In genomic region chr5:54534306-54534705, GRCh38 we compare ENCODE assay signal across 10 cellular contexts. TPM values are rescaled to one million over a fixed set of nuclear protein-coding genes. Genes with fewer than 3 reads are reported as not detected.
DNase-seq lines count a peak whose midpoint lies in the region; ATAC-seq, FAIRE-seq and TF ChIP-seq lines count a peak whose summit lies in the region.
"Had no signal": no experiment of that assay in that cellular context is flagged by ENCODE, and none has a peak within 500 bp of the region (broad histone marks: within the 10 kb centered on the region; RNA-seq: fewer than 3 reads in every experiment).

No MANE protein-coding gene starts in this region.

- H3K36me3 ChIP-seq in KMS-11 (ENCODE audit: insufficient read depth) (no peaks in the 10 kb centered on the region; the same call in 1 of the 2 replicates), H1 (ENCODE audit: control insufficient read depth in 2 of 4, insufficient read depth in 4 of 4, low read length in 3 of 4) (no peaks in the 10 kb centered on the region), stomach (no peaks in the 10 kb centered on the region)

- no peaks in the 10 kb centered on the region for H3K27me3 Mint-ChIP-seq in mesothelial cell of epicardium (ENCODE audit: low read depth)

- no peak overlapping the region for H3K23ac ChIP-seq in H1 (ENCODE audit: insufficient read length)

- TF ChIP-seq RAD21 in H1 (IDR thresholded peaks at IDR 0.05 in 1 of 2, conservative IDR thresholded peaks at IDR 0.05 in 1 of 2; ENCODE audit: low read depth in 2 of 2, low read length in 2 of 2): no peak

- H3K9me3 Mint-ChIP-seq in mesothelial cell of epicardium: no peaks in the 10 kb centered on the region

- H4K8ac ChIP-seq in H1 (ENCODE audit: extremely low read depth, insufficient read depth, low read length): peak overlapping the region; percentile 48; the same call in 1 of the 2 replicates

- no peak overlapping the region; the same call in 1 of the 2 replicates for H2BK5ac ChIP-seq in H1 (ENCODE audit: low read depth, low read length)

- CTCF ChIA-PET in H1 (lab: Charles Lee; ENCODE audit: partially characterized antibody): interaction anchor here (0.6 to 1.9 kb wide), 5 partner anchors 8 to 637 kb away, joined by 3 to 7 read pairs (median 4); partner anchors contain the start of gene SNX18

- H3K36me3 Mint-ChIP-seq in mesothelial cell of epicardium: no peaks in the 10 kb centered on the region

- H2BK20ac ChIP-seq in H1 (ENCODE audit: low read length): no peak overlapping the region

- TF ChIP-seq POLR2A in H1 (IDR thresholded peaks at IDR 0.05; ENCODE audit: control extremely low read depth in 1 of 2, low read depth in 2 of 2, low read length in 2 of 2): no peak
- TF ChIP-seq POLR2A in stomach (IDR thresholded peaks at IDR 0.05): no peak

- H3K4me3 Mint-ChIP-seq in mesothelial cell of epicardium: peak overlapping the region; percentile 18

- H2BK15ac ChIP-seq in H1 (ENCODE audit: low read length): no peak overlapping the region

- H4K20me1 ChIP-seq in KMS-11 (ENCODE audit: insufficient read depth) (no peaks in the 10 kb centered on the region), H1 (replicated peaks in 1 of 2; ENCODE audit: control insufficient read depth in 1 of 2, insufficient read depth in 2 of 2, low read length in 2 of 2) (no peaks in the 10 kb centered on the region)

- H3K4ac ChIP-seq in H1 (replicated peaks; ENCODE audit: insufficient read length, low read depth, low read length): no peak overlapping the region

- H2BK12ac ChIP-seq in H1 (ENCODE audit: low read depth, low read length): peak overlapping the region; percentile 83; the same call in 1 of the 2 replicates

- H3K79me2 ChIP-seq in KMS-11 (ENCODE audit: insufficient read depth, low read depth) (peaks cover 97% of the 10 kb centered on the region), H1 (ENCODE audit: control insufficient read depth in 1 of 2, insufficient read depth in 2 of 2, low read length in 2 of 2) (peaks cover 0 to 39% of the 10 kb centered on the region in 2 experiments; a peak in 3 of 4 replicates)

- H2AFZ ChIP-seq in KMS-11 (ENCODE audit: low read depth) (no peak overlapping the region), H1 (ENCODE audit: low read length) (no peak overlapping the region)

- no peaks in the 10 kb centered on the region for H3K23me2 ChIP-seq in H1 (ENCODE audit: low read depth, low read length)

- no peak for ATAC-seq in GM19351 (IDR thresholded peaks at IDR 0.05; ENCODE audit: unreplicated experiment)

- POLR2A ChIA-PET in H1 (lab: Charles Lee; ENCODE audit: partially characterized antibody): interaction anchor here (1.0 to 1.3 kb wide), 2 partner anchors 11 to 13 kb away, joined by 3 read pairs; no protein-coding TSS in a partner anchor

- peak overlapping the region; percentile 98 for H3K27ac Mint-ChIP-seq in mesothelial cell of epicardium

- H3K9ac ChIP-seq in KMS-11 (peak overlapping the region; percentile 52; the same call in 1 of the 2 replicates), H1 (replicated peaks in 1 of 4; ENCODE audit: extremely low read depth in 1 of 4, low read depth in 3 of 4, low read length in 3 of 4) (no peak overlapping the region)

- no peak overlapping the region for H2AK5ac ChIP-seq in H1 (ENCODE audit: low read depth, low read length)

- H3K4me3 ChIP-seq in KMS-11 (IDR thresholded peaks at IDR 0.05; ENCODE audit: insufficient read depth, low read depth, low read length) (no peak overlapping the region), H1 (ENCODE audit: extremely low read depth in 1 of 4, insufficient read depth in 2 of 4, low read depth in 3 of 4, low read length in 4 of 4) (no peak overlapping the region), stomach (no peak overlapping the region)

- FAIRE-seq in H1 (lab: Jason Lieb, UNC): no peak

- H2BK120ac ChIP-seq in H1 (replicated peaks; ENCODE audit: low read depth, low read length): no peak overlapping the region

- H3K18ac ChIP-seq in H1 (ENCODE audit: extremely low read depth, low read length): no peak overlapping the region

- H3K14ac ChIP-seq in H1 (ENCODE audit: insufficient read length): no peak overlapping the region

- peaks cover 21% of the 10 kb centered on the region for H3K4me1 Mint-ChIP-seq in mesothelial cell of epicardium

- intact Hi-C loops in stomach (cut with DNase I; ENCODE audit: low total_unique reads): no loop called here

- H3K56ac ChIP-seq in H1 (replicated peaks; ENCODE audit: insufficient read length, low read depth, low read length): no peak overlapping the region

- H3K4me2 ChIP-seq in KMS-11 (peak overlapping the region; percentile 96), H1 (ENCODE audit: insufficient read depth in 1 of 2, low read depth in 2 of 2, low read length in 2 of 2) (peak overlapping the region in 1 of 2 experiments; percentile 16; a peak in 1 of 4 replicates)

- 79% methylated on average over 2 of the region's 2 CpGs; no CpG with 5 or more reads in 1 of the 2 experiments for WGBS in H1 (ENCODE audit: extremely low coverage in 1 of 2, insufficient coverage in 1 of 2, insufficient read length in 1 of 2, insufficient replicate concordance in 2 of 2, low coverage in 1 of 2, low lambda C conversion rate in 2 of 2, missing lambda C conversion rate in 1 of 2), 2 experiments
- 11 to 33% (median 23%) methylated on average over 2 of the region's 2 CpGs for WGBS in stomach, 5 donors

- no peaks in the 10 kb centered on the region for H3K27me3 ChIP-seq in KMS-11 (ENCODE audit: insufficient read depth, low read depth)
- H3K27me3 ChIP-seq in H1 (replicated peaks in 1 of 4; ENCODE audit: control insufficient read depth in 3 of 4, extremely low read depth in 1 of 4, insufficient read depth in 3 of 4, low read length in 3 of 4): no peaks in the 10 kb centered on the region
- no peaks in the 10 kb centered on the region for H3K27me3 ChIP-seq in stomach

- DNase-seq in H1 (ENCODE audit: low read depth in 1 of 2, low spot score in 2 of 2) (no peak), mesothelial cell of epicardium (ENCODE audit: low spot score in 2 of 2, unreplicated experiment in 2 of 2) (no peak), stomach (no peak), SK-N-DZ (ENCODE audit: low spot score) (no peak), NCI-H2171 (lab: John Stamatoyannopoulos, UW) (no peak), NCI-H1105 (lab: John Stamatoyannopoulos, UW) (no peak)
- DNase-seq: DND-41, H7 had no signal

- H4K91ac ChIP-seq in H1 (replicated peaks; ENCODE audit: insufficient read length, low read length): peak overlapping the region; percentile 72

- H3K4me1 ChIP-seq in KMS-11 (ENCODE audit: low read depth, poor library complexity, severe bottlenecking) (peaks cover 78% of the 10 kb centered on the region), H1 (replicated peaks in 1 of 4; ENCODE audit: control insufficient read depth in 3 of 4, insufficient read depth in 4 of 4, low read length in 3 of 4) (peaks cover 1 to 8% (median 4%) of the 10 kb centered on the region in 4 experiments; a peak in 5 of 7 replicates), stomach (peaks cover 41 to 91% (median 65%) of the 10 kb centered on the region in 4 donors)

- no peak for TF ChIP-seq EP300 in H1 (IDR thresholded peaks at IDR 0.05; ENCODE audit: borderline replicate concordance in 1 of 2, low read depth in 2 of 2, low read length in 2 of 2)
- TF ChIP-seq EP300 in stomach (IDR thresholded peaks at IDR 0.05): no peak

- TF ChIP-seq CTCF in KMS-11 (conservative IDR thresholded peaks at IDR 0.05; ENCODE audit: low read depth, low read length) (no peak), H1 (IDR thresholded peaks at IDR 0.05; ENCODE audit: control extremely low read depth in 1 of 3, insufficient read depth in 1 of 3, low read depth in 1 of 3, low read length in 3 of 3) (no peak), mesothelial cell of epicardium (IDR thresholded peaks at IDR 0.05; ENCODE audit: unreplicated experiment) (no peak), stomach (IDR thresholded peaks at IDR 0.05) (no peak)

- no peak overlapping the region for H4K5ac ChIP-seq in H1 (ENCODE audit: insufficient read length, low read depth, low read length)

- no peaks in the 10 kb centered on the region for H3K9me3 ChIP-seq in H1 (ENCODE audit: insufficient read depth in 2 of 2, low read depth in 1 of 2, low read length in 1 of 2)
- H3K9me3 ChIP-seq in stomach: no peaks in the 10 kb centered on the region

- 0 out of 2 replicates have a peak, but pooled peaks cover 2% of the 10 kb centered on the region for H3K79me1 ChIP-seq in H1 (ENCODE audit: low read depth, low read length)

- peak overlapping the region; percentile 82 for H3K27ac ChIP-seq in KMS-11
- no peak overlapping the region; the same call in 1 of the 2 replicates for H3K27ac ChIP-seq in H1 (ENCODE audit: low read depth, low read length)
- H3K27ac ChIP-seq in stomach: peak overlapping the region; percentile 68 to 85 (median 77)

TF ChIP-seq in H1, 55 proteins besides CTCF, POLR2A, EP300 and RAD21:
- TF ChIP-seq HDAC2 (IDR thresholded peaks at IDR 0.05; ENCODE audit: borderline replicate concordance in 1 of 2, low read depth in 2 of 2, low read length in 2 of 2) (no peak), RNF2 (IDR thresholded peaks at IDR 0.05; ENCODE audit: borderline replicate concordance, low read depth, low read length, missing control alignments, poor library complexity, severe bottlenecking) (no peak)

RNA-seq across cellular contexts. Expression of gene SNX18, which starts 16.7 kb away (rescaled TPM):
- 17.3 and 17.7 TPM in 2 replicates for total RNA-seq in H1 (2021; fragmentation: NEBNext Ultra II Directional; extraction: Animal tissue kit (Norgen Biotek cat#: 25700))
- 5.8 and 10.8 TPM in 2 replicates for polyA plus RNA-seq in H1 (2011; rRNA removed)
- 8.9 TPM for polyA plus RNA-seq in H1 (2011; cell fraction: cytosol; rRNA removed)
- 12.1 TPM for polyA plus RNA-seq in H1 (2011; cell fraction: nucleus; rRNA removed)
- polyA plus RNA-seq in H1 (2012, experiment 1 of 2): 4.8 to 6.0 TPM (median 5.9 TPM) in 4 replicates
- polyA plus RNA-seq in H1 (2012, experiment 2 of 2): 1.0 TPM
- 7.1 TPM for polyA plus RNA-seq in H1 (2013, experiment 1 of 2)
- polyA plus RNA-seq in H1 (2013, experiment 2 of 2): 7.1 TPM
- 9.1 and 11.8 TPM in 2 replicates for polyA minus RNA-seq in H1 (2011; rRNA and poly(A)+ RNA removed)
- polyA minus RNA-seq in H1 (2011; cell fraction: cytosol; rRNA and poly(A)+ RNA removed): 18.6 TPM
- 25.8 TPM for polyA minus RNA-seq in H1 (2011; cell fraction: nucleus; rRNA and poly(A)+ RNA removed)
- 17.2 to 18.6 TPM (median 18.1 TPM) in 3 replicates for total RNA-seq in mesothelial cell of epicardium
- total RNA-seq in stomach: 10 to 100 TPM; 23.9 to 77.9 (median 40.4) TPM
- 10 to 100 TPM in 2 of 3 donors, 1 to 10 TPM in 1; 4.4 to 14.2 (median 12.5) TPM for polyA plus RNA-seq in stomach
- polyA plus RNA-seq in SK-N-DZ (2014; cell fraction: cytosol; rRNA removed): 4.9 and 5.2 TPM in 2 replicates
- 2.6 and 3.0 TPM in 2 replicates for polyA plus RNA-seq in SK-N-DZ (2014; cell fraction: nucleus; rRNA removed)
